15 cellular contexts compared by ENCODE assay signal in the genomic region with DNA sequence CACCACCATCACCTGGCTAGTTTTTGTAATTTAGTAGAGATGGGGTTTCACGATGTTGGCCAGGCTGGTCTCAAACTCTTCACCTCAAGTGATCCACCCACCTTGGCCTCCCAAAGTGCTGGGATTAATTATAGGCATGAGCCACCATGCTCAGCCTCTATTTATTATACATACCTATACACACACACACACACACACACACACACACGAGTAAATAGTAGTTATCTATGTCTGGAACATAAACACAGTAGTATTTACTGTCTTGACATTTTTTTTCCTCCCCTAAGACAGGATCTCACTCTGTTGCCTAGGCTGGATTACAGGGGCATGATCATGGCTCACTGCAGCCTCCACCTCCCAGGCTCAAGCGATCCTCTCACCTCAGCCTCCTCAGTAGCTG. TPM values are rescaled to one million over a fixed set of nuclear protein-coding genes. Genes with fewer than 3 reads are reported as not detected.
DNase-seq lines count a peak whose midpoint lies in the region; FAIRE-seq and TF ChIP-seq lines count a peak whose summit lies in the region.
"Not testable (repeated sequence)": the region's sequence is repeated elsewhere in the genome, so short reads cannot be mapped to it uniquely, and the experiment has no call there.
"Had no signal": no experiment of that assay in that cellular context is flagged by ENCODE, and none has a peak within 500 bp of the region (broad histone marks: within the 10 kb centered on the region; RNA-seq: fewer than 3 reads in every experiment).

No MANE protein-coding gene starts in this region.

- not testable (repeated sequence) for H3K4me3 Mint-ChIP-seq in activated CD4-positive, alpha-beta T cell treated with anti-CD3 and anti-CD28 coated beads, Interleukin-2, amount 10 ng/mL, durations not matched to agents 7 days and 5 days; type B pancreatic cell

- intact Hi-C loops in testis (cut with DNase I; ENCODE audit: low total_unique reads), result not testable (repeated sequence)

- TF ChIP-seq CTCF in HEK293 (tag by site-specific recombination; IDR thresholded peaks at IDR 0.05); testis (IDR thresholded peaks at IDR 0.05); type B pancreatic cell (conservative IDR thresholded peaks at IDR 0.05): not testable (repeated sequence)

- peak; percentile 71 for FAIRE-seq in GM12891 (lab: Jason Lieb, UNC)

- H3K27ac ChIP-seq in HEK293 (ENCODE audit: extremely low read depth, low read depth, low read length), result not testable (repeated sequence)
- peak overlapping the region; percentile 31 to 85 for H3K27ac ChIP-seq in testis

- not testable (repeated sequence) for H3K36me3 Mint-ChIP-seq in activated CD4-positive, alpha-beta T cell treated with anti-CD3 and anti-CD28 coated beads, Interleukin-2, amount 10 ng/mL, durations not matched to agents 7 days and 5 days (ENCODE audit: low read depth); type B pancreatic cell

- peak overlapping the region; percentile 25 for H3K27ac Mint-ChIP-seq in activated CD4-positive, alpha-beta T cell treated with anti-CD3 and anti-CD28 coated beads, Interleukin-2, amount 10 ng/mL, durations not matched to agents 7 days and 5 days
- peak overlapping the region; percentile 39 for H3K27ac Mint-ChIP-seq in type B pancreatic cell

- CTCF ChIA-PET in HEK293 (lab: Yijun Ruan, JAX), result interaction anchor here (0.6 kb wide), 1 partner anchor 40 kb away, joined by 6 read pairs; no protein-coding TSS in a partner anchor
- CTCF ChIA-PET in activated CD4-positive, alpha-beta T cell treated with anti-CD3 and anti-CD28 coated beads, Interleukin-2, amount 10 ng/mL, durations not matched to agents 7 days and 5 days (lab: Charles Lee), result not testable (repeated sequence)

- H3K27me3 Mint-ChIP-seq in activated CD4-positive, alpha-beta T cell treated with anti-CD3 and anti-CD28 coated beads, Interleukin-2, amount 10 ng/mL, durations not matched to agents 7 days and 5 days; type B pancreatic cell: not testable (repeated sequence)

- H3K4me1 Mint-ChIP-seq in activated CD4-positive, alpha-beta T cell treated with anti-CD3 and anti-CD28 coated beads, Interleukin-2, amount 10 ng/mL, durations not matched to agents 7 days and 5 days, result peaks cover 24% of the 10 kb centered on the region
- peaks cover 14% of the 10 kb centered on the region for H3K4me1 Mint-ChIP-seq in type B pancreatic cell (ENCODE audit: unreplicated experiment)

- 85 to 88% methylated on average over 3 of the region's 3 CpGs for WGBS in testis, 2 donors

- TF ChIP-seq POLR2A in GM12891 (IDR thresholded peaks at IDR 0.05; ENCODE audit: low read depth, low read length); testis (IDR thresholded peaks at IDR 0.05): not testable (repeated sequence)

- peaks cover 17% of the 10 kb centered on the region for H3K4me1 ChIP-seq in HEK293 (ENCODE audit: control insufficient read depth, insufficient read depth, low read length)
- H3K4me1 ChIP-seq in testis, result peaks cover 11% of the 10 kb centered on the region

- POLR2A ChIA-PET in HEK293 (lab: Yijun Ruan, JAX); activated CD4-positive, alpha-beta T cell treated with anti-CD3 and anti-CD28 coated beads, Interleukin-2, amount 10 ng/mL, durations not matched to agents 7 days and 5 days (lab: Charles Lee): not testable (repeated sequence)

- not testable (repeated sequence) for DNase-seq in GM12891 (ENCODE audit: insufficient read length, low spot score); activated CD4-positive, alpha-beta T cell treated with anti-CD3 and anti-CD28 coated beads, Interleukin-2, amount 10 ng/mL, durations not matched to agents 7 days and 5 days; testis; type B pancreatic cell (ENCODE audit: extremely low spot score, unreplicated experiment)

- not testable (repeated sequence) for H3K4me3 ChIP-seq in HEK293 (ENCODE audit: low read depth, low read length); testis

- H3K27me3 ChIP-seq in testis, result not testable (repeated sequence)

- H3K9me3 Mint-ChIP-seq in activated CD4-positive, alpha-beta T cell treated with anti-CD3 and anti-CD28 coated beads, Interleukin-2, amount 10 ng/mL, durations not matched to agents 7 days and 5 days; type B pancreatic cell: not testable (repeated sequence)

- H3K36me3 ChIP-seq in HEK293 (ENCODE audit: control insufficient read depth in 2 of 2, insufficient read depth in 1 of 2, low read length in 2 of 2); testis (ENCODE audit: low read depth, missing control alignments): not testable (repeated sequence)

- H3K9me3 ChIP-seq in HEK293 (ENCODE audit: control insufficient read depth, insufficient read depth, low read depth, low read length); testis: not testable (repeated sequence)

TF ChIP-seq in HEK293, 187 proteins besides CTCF, POLR2A, EP300 and RAD21:
- TF ChIP-seq ZSCAN4 (tag by site-specific recombination; IDR thresholded peaks at IDR 0.05), result peak; percentile 33; the same call in 1 of the 2 replicates
- peak; percentile 77 for TF ChIP-seq SP7 (tag by site-specific recombination; IDR thresholded peaks at IDR 0.05)
- 0 out of 2 replicates have a peak, but pooled peaks have one; percentile 53 for TF ChIP-seq INSM2 (tag by site-specific recombination; IDR thresholded peaks at IDR 0.05)
TF ChIP-seq in HEK293: peak in this region for 3; not testable (repeated sequence) for 184.

RNA-seq across cellular contexts. Expression of gene TUBA1B, which starts 5.8 kb away (rescaled TPM):
- 1,284 TPM for polyA plus RNA-seq in GM12891 (2012; ENCODE audit: low read depth, missing spikeins)
- total RNA-seq in activated CD4-positive, alpha-beta T cell treated with anti-CD3 and anti-CD28 coated beads, Interleukin-2, amount 10 ng/mL, durations not matched to agents 7 days and 5 days, result 1,000 to 10,000 TPM; 2,153 to 2,254 TPM
- 1,000 to 10,000 TPM in 1 of 2 donors, 100 to 1,000 TPM in 1; 642 to 1,178 TPM for total RNA-seq in testis
- 894 TPM for polyA plus RNA-seq in testis (ENCODE audit: insufficient read depth, low read depth, low replicate concordance)
- 664 and 1,458 TPM in 2 replicates for total RNA-seq in type B pancreatic cell (ENCODE audit: low replicate concordance)

RNA-seq across cellular contexts. Expression of gene LMBR1L, which starts 26.4 kb away (rescaled TPM):
- 21.6 TPM for polyA plus RNA-seq in GM12891 (2012; ENCODE audit: low read depth, missing spikeins)
- total RNA-seq in activated CD4-positive, alpha-beta T cell treated with anti-CD3 and anti-CD28 coated beads, Interleukin-2, amount 10 ng/mL, durations not matched to agents 7 days and 5 days, result 10 to 100 TPM; 60.3 to 62.3 TPM
- total RNA-seq in testis (100 to 1,000 TPM; 223 to 265 TPM), type B pancreatic cell (ENCODE audit: low replicate concordance) (101 and 105 TPM in 2 replicates)
- polyA plus RNA-seq in testis (ENCODE audit: insufficient read depth, low read depth, low replicate concordance), result 178 TPM

RNA-seq across cellular contexts. Expression of gene DHH, which starts 42.4 kb away (rescaled TPM):
- not detected for polyA plus RNA-seq in GM12891 (2012; ENCODE audit: low read depth, missing spikeins)
- under 1 TPM in 1 of 2 experiments, not detected in 1; 0.12 TPM for total RNA-seq in activated CD4-positive, alpha-beta T cell treated with anti-CD3 and anti-CD28 coated beads, Interleukin-2, amount 10 ng/mL, durations not matched to agents 7 days and 5 days
- total RNA-seq in testis, result 100 to 1,000 TPM in 1 of 2 donors, 10 to 100 TPM in 1; 97.6 to 148 TPM
- polyA plus RNA-seq in testis (ENCODE audit: insufficient read depth, low read depth, low replicate concordance), result 40.0 TPM
- 0.56 TPM in 1 of 2 replicates, not detected in the other for total RNA-seq in type B pancreatic cell (ENCODE audit: low replicate concordance)
- total RNA-seq: A172, Calu3, Daoy had no signal
- polyA plus RNA-seq: A549; AG04450; BJ; CD14-positive monocyte; CD4-positive, alpha-beta memory T cell; CD4-positive, CD25-positive, alpha-beta regulatory T cell; CD8-positive, alpha-beta memory T cell had no signal

RNA-seq across cellular contexts. Expression of gene TUBA1A, which starts 51.9 kb away (rescaled TPM):
- 82.9 TPM for polyA plus RNA-seq in GM12891 (2012; ENCODE audit: low read depth, missing spikeins)
- total RNA-seq in activated CD4-positive, alpha-beta T cell treated with anti-CD3 and anti-CD28 coated beads, Interleukin-2, amount 10 ng/mL, durations not matched to agents 7 days and 5 days, result 100 to 1,000 TPM in 1 of 2 experiments, 10 to 100 TPM in 1; 94.8 to 109 TPM
- 100 to 1,000 TPM; 156 to 269 TPM for total RNA-seq in testis
- 282 TPM for polyA plus RNA-seq in testis (ENCODE audit: insufficient read depth, low read depth, low replicate concordance)
- 211 and 489 TPM in 2 replicates for total RNA-seq in type B pancreatic cell (ENCODE audit: low replicate concordance)

Comparison
In these comparisons a context has a peak if more than half of its experiments do, and no peak if none do; other contexts are left out.
1. RNA of gene DHH, which starts 42.4 kb away (total RNA-seq): 97.6 to 148 TPM in testis; 0.56 TPM in type B pancreatic cell and 0.12 TPM in activated CD4-positive, alpha-beta T cell treated with anti-CD3 and anti-CD28 coated beads, Interleukin-2, amount 10 ng/mL, durations not matched to agents 7 days and 5 days; every median in the first group is over 10 times any median in the second.